ENCODE assay signal across 25 cellular contexts in genomic region chr11:74035264-74035663, GRCh38. TPM values are rescaled to one million over a fixed set of nuclear protein-coding genes. Genes with fewer than 3 reads are reported as not detected.
DNase-seq lines count a peak whose midpoint lies in the region; ATAC-seq, FAIRE-seq and TF ChIP-seq lines count a peak whose summit lies in the region.
"Had no signal": no experiment of that assay in that cellular context is flagged by ENCODE, and none has a peak within 500 bp of the region (broad histone marks: within the 10 kb centered on the region; RNA-seq: fewer than 3 reads in every experiment).

No MANE protein-coding gene starts in this region.

- peaks cover 7% of the 10 kb centered on the region for H3K4me1 ChIP-seq in CD8-positive, alpha-beta T cell (ENCODE audit: insufficient read depth, low read length)
- peaks cover 7% of the 10 kb centered on the region for H3K4me1 ChIP-seq in IMR-90 (ENCODE audit: control insufficient read depth, insufficient read depth, low read length)
- H3K4me1 ChIP-seq: esophagus squamous epithelium, prostate gland, transverse colon had no signal

- BruUV-seq in IMR-90 (replicated peaks; lab: Mats Ljungman, UMichigan): no TSS peak

- H4K8ac ChIP-seq in IMR-90 (ENCODE audit: low read depth in 2 of 2, low read length in 2 of 2): no peak overlapping the region; a peak in 1 of 4 replicates

- H3K27ac ChIP-seq in CD8-positive, alpha-beta T cell (ENCODE audit: low read depth, low read length): no peak overlapping the region
- H3K27ac ChIP-seq in IMR-90 (ENCODE audit: insufficient read depth, low read length): no peak overlapping the region
- H3K27ac ChIP-seq: brain microvascular endothelial cell, esophagus squamous epithelium, prostate gland, transverse colon had no signal

- TF ChIP-seq POLR2A in IMR-90 (IDR thresholded peaks at IDR 0.05; ENCODE audit: low read depth, low read length): no peak

- no peak overlapping the region for H4K91ac ChIP-seq in IMR-90 (ENCODE audit: insufficient read depth, low read depth, low read length)

- no peak overlapping the region for H2AK5ac ChIP-seq in IMR-90 (ENCODE audit: low read depth, low read length)

- H3K4ac ChIP-seq in IMR-90 (ENCODE audit: low read depth, low read length): no peak overlapping the region

- no peak overlapping the region for H3K9ac ChIP-seq in IMR-90 (ENCODE audit: low read depth, low read length)

- H3K36me3 ChIP-seq in CD8-positive, alpha-beta T cell (ENCODE audit: insufficient read depth, low read length): peaks cover 11% of the 10 kb centered on the region
- H3K36me3 ChIP-seq in IMR-90 (ENCODE audit: control insufficient read depth, insufficient read depth, low read length) (peaks cover 28% of the 10 kb centered on the region), bronchial epithelial cell (ENCODE audit: control insufficient read depth, insufficient read depth, low read length) (peaks cover 6% of the 10 kb centered on the region)

- no peak overlapping the region for H3K18ac ChIP-seq in IMR-90 (ENCODE audit: low read depth, low read length)

- H3K9me1 ChIP-seq in IMR-90 (ENCODE audit: insufficient read depth, low read length): peaks cover 18% of the 10 kb centered on the region

- H3K9me3 ChIP-seq in CD8-positive, alpha-beta T cell (ENCODE audit: low read length): no peaks in the 10 kb centered on the region
- H3K9me3 ChIP-seq in IMR-90 (ENCODE audit: control insufficient read depth, insufficient read depth, low read length): no peaks in the 10 kb centered on the region
- H3K9me3 ChIP-seq: esophagus squamous epithelium, prostate gland, transverse colon had no signal

- peak overlapping the region; percentile 20 for H2BK5ac ChIP-seq in IMR-90 (ENCODE audit: low read depth, low read length, poor library complexity, severe bottlenecking)

- H2BK15ac ChIP-seq in IMR-90 (ENCODE audit: low read depth, low read length): no peak overlapping the region

- H3K4me3 ChIP-seq in CD8-positive, alpha-beta T cell (ENCODE audit: low read depth, low read length): no peak overlapping the region
- H3K4me3 ChIP-seq in IMR-90 (ENCODE audit: insufficient read depth, low read depth, low read length) (no peak overlapping the region), bronchial epithelial cell (ENCODE audit: low read depth, low read length) (no peak overlapping the region)
- H3K4me3 ChIP-seq: esophagus squamous epithelium, prostate gland, transverse colon had no signal

- FAIRE-seq in bronchial epithelial cell (lab: Jason Lieb, UNC): no peak
- FAIRE-seq: colon had no signal

- peak overlapping the region; percentile 16 for H3K27ac Mint-ChIP-seq in CD8-positive, alpha-beta T cell
- peak overlapping the region; percentile 58 for H3K27ac Mint-ChIP-seq in memory B cell
- no peak overlapping the region for H3K27ac Mint-ChIP-seq in activated CD4-positive, alpha-beta T cell treated with anti-CD3 and anti-CD28 coated beads, Interleukin-2, amount 10 ng/mL, durations not matched to agents 7 days and 5 days
- H3K27ac Mint-ChIP-seq: activated naive CD8-positive, alpha-beta T cell treated with anti-CD3 and anti-CD28 coated beads, Interleukin-2, amount 50 U/mL, for 24 hours; activated T-helper 2 cell treated with anti-CD3 and anti-CD28 coated beads, Interferon-gamma antibody, Interleukin-2, Interleukin-4, amounts not matched to agents 10 μg/mL and 5 μg/mL and 100 μg/mL, durations not matched to agents 14 hours and 24 hours and 36 hours; CD4-positive, alpha-beta T cell had no signal

- H2AFZ ChIP-seq in IMR-90 (replicated peaks; ENCODE audit: low read length, poor library complexity): no peak overlapping the region

- intact Hi-C loops in CD8-positive, alpha-beta T cell (cut with DNase I, micrococcal nuclease): no loop called here
- intact Hi-C loops in IMR-90 (cut with micrococcal nuclease): no loop called here

- in situ Hi-C loops in IMR-90 (cut with MboI; ENCODE audit: low sequenced_read_pairs): no loop called here

- no peak for DNase-seq in CD8-positive, alpha-beta T cell
- peak; percentile 72 for DNase-seq in IMR-90
- DNase-seq in bronchial epithelial cell (ENCODE audit: low read depth): peak; percentile 86
- no peak for DNase-seq in memory B cell (ENCODE audit: low spot score in 2 of 2)
- no peak for DNase-seq in activated CD4-positive, alpha-beta T cell treated with anti-CD3 and anti-CD28 coated beads, Interleukin-2, amount 10 ng/mL, durations not matched to agents 7 days and 5 days
- no peak for DNase-seq in effector CD8-positive, alpha-beta T cell (lab: John Stamatoyannopoulos, UW)
- no peak for DNase-seq in activated CD4-positive, alpha-beta T cell treated with anti-CD3 and anti-CD28 coated beads, Interleukin-2, amount 50 U/mL, for 1 hour
- DNase-seq: activated CD8-positive, alpha-beta memory T cell treated with anti-CD3 and anti-CD28 coated beads, Interleukin-2, amount 10 ng/mL, durations not matched to agents 7 days and 5 days; activated naive CD8-positive, alpha-beta T cell treated with anti-CD3 and anti-CD28 coated beads, Interleukin-2, amount 50 U/mL, for 24 hours; brain microvascular endothelial cell; CD4-positive, alpha-beta T cell; DMS153; effector memory CD8-positive, alpha-beta T cell; esophagus squamous epithelium; GF-D8; GOT3; Karpas-422; NCI-H1694; NCI-H526; RPMI8226; transverse colon had no signal

- WGBS in IMR-90 (ENCODE audit: extremely low coverage in 2 of 2, insufficient read length in 1 of 2), 2 experiments: no CpG with 5 or more reads among the region's 1 CpG

- H3K4me3 Mint-ChIP-seq in CD8-positive, alpha-beta T cell: no peak overlapping the region
- H3K4me3 Mint-ChIP-seq in memory B cell: no peak overlapping the region
- no peak overlapping the region for H3K4me3 Mint-ChIP-seq in activated CD4-positive, alpha-beta T cell treated with anti-CD3 and anti-CD28 coated beads, Interleukin-2, amount 10 ng/mL, durations not matched to agents 7 days and 5 days
- H3K4me3 Mint-ChIP-seq: activated CD8-positive, alpha-beta memory T cell treated with anti-CD3 and anti-CD28 coated beads, Interleukin-2, amount 10 ng/mL, durations not matched to agents 7 days and 5 days; activated naive CD8-positive, alpha-beta T cell treated with anti-CD3 and anti-CD28 coated beads, Interleukin-2, amount 50 U/mL, for 24 hours; CD4-positive, alpha-beta T cell; effector memory CD8-positive, alpha-beta T cell had no signal

- POLR2A ChIA-PET in CD8-positive, alpha-beta T cell (lab: Charles Lee): interaction anchor here (1.0 kb wide), 2 partner anchors 32 to 40 kb away, joined by 3 read pairs; no protein-coding TSS in a partner anchor
- POLR2A ChIA-PET in IMR-90 (lab: Charles Lee; ENCODE audit: unreplicated experiment): interaction anchor here (0.5 kb wide), 2 partner anchors 16 to 1791 kb away, joined by 3 to 4 read pairs; no protein-coding TSS in a partner anchor
- POLR2A ChIA-PET in activated CD4-positive, alpha-beta T cell treated with anti-CD3 and anti-CD28 coated beads, Interleukin-2, amount 10 ng/mL, durations not matched to agents 7 days and 5 days (lab: Charles Lee): no interaction called here

- no peaks in the 10 kb centered on the region for H3K9me3 Mint-ChIP-seq in CD8-positive, alpha-beta T cell
- H3K9me3 Mint-ChIP-seq in memory B cell: no peaks in the 10 kb centered on the region
- no peaks in the 10 kb centered on the region for H3K9me3 Mint-ChIP-seq in activated CD4-positive, alpha-beta T cell treated with anti-CD3 and anti-CD28 coated beads, Interleukin-2, amount 10 ng/mL, durations not matched to agents 7 days and 5 days
- H3K9me3 Mint-ChIP-seq: activated naive CD8-positive, alpha-beta T cell treated with anti-CD3 and anti-CD28 coated beads, Interleukin-2, amount 50 U/mL, for 24 hours; activated T-helper 2 cell treated with anti-CD3 and anti-CD28 coated beads, Interferon-gamma antibody, Interleukin-2, Interleukin-4, amounts not matched to agents 10 μg/mL and 5 μg/mL and 100 μg/mL, durations not matched to agents 14 hours and 24 hours and 36 hours; CD4-positive, alpha-beta T cell; effector memory CD8-positive, alpha-beta T cell had no signal

- no peak overlapping the region for H4K5ac ChIP-seq in IMR-90 (ENCODE audit: low read depth, low read length)

- no peak for ATAC-seq in CD8-positive, alpha-beta T cell
- ATAC-seq in IMR-90 (ENCODE audit: low read depth) (peak; percentile 84), memory B cell (ENCODE audit: low read depth) (no peak), HG03571 (IDR thresholded peaks at IDR 0.05; ENCODE audit: unreplicated experiment) (no peak)
- ATAC-seq: activated CD8-positive, alpha-beta memory T cell treated with anti-CD3 and anti-CD28 coated beads, Interleukin-2, amount 10 ng/mL, durations not matched to agents 7 days and 5 days; activated naive CD8-positive, alpha-beta T cell treated with anti-CD3 and anti-CD28 coated beads, Interleukin-2, amount 50 U/mL, for 24 hours; effector memory CD8-positive, alpha-beta T cell had no signal

- dilution Hi-C loops in IMR-90 (cut with HindIII; ENCODE audit: low sequenced_read_pairs, unreplicated experiment): no loop called here

- no peaks in the 10 kb centered on the region for H4K20me1 ChIP-seq in IMR-90 (ENCODE audit: insufficient read depth, low read length)

- H2BK20ac ChIP-seq in IMR-90 (ENCODE audit: low read depth, low read length): no peak overlapping the region

- peaks cover 21% of the 10 kb centered on the region for H3K4me1 Mint-ChIP-seq in CD8-positive, alpha-beta T cell (ENCODE audit: low read depth)
- peaks cover 14% of the 10 kb centered on the region for H3K4me1 Mint-ChIP-seq in memory B cell
- peaks cover 18% of the 10 kb centered on the region for H3K4me1 Mint-ChIP-seq in activated CD4-positive, alpha-beta T cell treated with anti-CD3 and anti-CD28 coated beads, Interleukin-2, amount 10 ng/mL, durations not matched to agents 7 days and 5 days

- no peaks in the 10 kb centered on the region for H3K27me3 ChIP-seq in CD8-positive, alpha-beta T cell (ENCODE audit: insufficient read depth, low read length)
- H3K27me3 ChIP-seq in IMR-90 (ENCODE audit: control insufficient read depth, insufficient read depth, low read length): no peaks in the 10 kb centered on the region
- H3K27me3 ChIP-seq in bronchial epithelial cell (ENCODE audit: control insufficient read depth, insufficient read depth, low read length): no peaks in the 10 kb centered on the region
- H3K27me3 ChIP-seq: brain microvascular endothelial cell, esophagus squamous epithelium, transverse colon had no signal

- H3K36me3 Mint-ChIP-seq in CD8-positive, alpha-beta T cell: peaks cover 80% of the 10 kb centered on the region
- peaks cover 35% of the 10 kb centered on the region for H3K36me3 Mint-ChIP-seq in memory B cell
- H3K36me3 Mint-ChIP-seq in activated CD4-positive, alpha-beta T cell treated with anti-CD3 and anti-CD28 coated beads, Interleukin-2, amount 10 ng/mL, durations not matched to agents 7 days and 5 days (ENCODE audit: low read depth): peaks cover 44% of the 10 kb centered on the region

- CTCF ChIA-PET in CD8-positive, alpha-beta T cell (lab: Charles Lee): interaction anchor here (1.3 to 3.8 kb wide), 4 partner anchors 15 to 196 kb away, joined by 4 to 47 read pairs (median 4); no protein-coding TSS in a partner anchor
- CTCF ChIA-PET in IMR-90 (lab: Yijun Ruan, JAX): no interaction called here
- CTCF ChIA-PET in activated CD4-positive, alpha-beta T cell treated with anti-CD3 and anti-CD28 coated beads, Interleukin-2, amount 10 ng/mL, durations not matched to agents 7 days and 5 days (lab: Charles Lee): interaction anchor here (1.3 kb wide), 1 partner anchor 14 kb away, joined by 3 read pairs; no protein-coding TSS in a partner anchor

- no peak for TF ChIP-seq RAD21 in IMR-90 (IDR thresholded peaks at IDR 0.05; ENCODE audit: low read length)

- no peak overlapping the region for H3K56ac ChIP-seq in IMR-90 (ENCODE audit: extremely low read depth, insufficient read depth, low read length)

- H3K4me2 ChIP-seq in IMR-90 (ENCODE audit: low read depth, low read length): no peak overlapping the region

- H3K23ac ChIP-seq in IMR-90 (ENCODE audit: low read depth, low read length): no peak overlapping the region

- no peak overlapping the region for H2AK9ac ChIP-seq in IMR-90 (replicated peaks; ENCODE audit: low read depth, low read length, poor library complexity)

- no peaks in the 10 kb centered on the region for H3K79me1 ChIP-seq in IMR-90 (ENCODE audit: low read depth in 1 of 2, low read length in 2 of 2)

- no peak for TF ChIP-seq CTCF in CD8-positive, alpha-beta T cell (IDR thresholded peaks at IDR 0.05)
- TF ChIP-seq CTCF in IMR-90 (conservative IDR thresholded peaks at IDR 0.05; ENCODE audit: low read depth, low read length) (no peak), bronchial epithelial cell (IDR thresholded peaks at IDR 0.05; ENCODE audit: insufficient read depth, low read length, severe bottlenecking) (no peak)

- no peaks in the 10 kb centered on the region for H3K27me3 Mint-ChIP-seq in CD8-positive, alpha-beta T cell (ENCODE audit: low read depth)
- no peaks in the 10 kb centered on the region for H3K27me3 Mint-ChIP-seq in memory B cell
- no peaks in the 10 kb centered on the region for H3K27me3 Mint-ChIP-seq in activated CD4-positive, alpha-beta T cell treated with anti-CD3 and anti-CD28 coated beads, Interleukin-2, amount 10 ng/mL, durations not matched to agents 7 days and 5 days
- H3K27me3 Mint-ChIP-seq: activated CD8-positive, alpha-beta memory T cell treated with anti-CD3 and anti-CD28 coated beads, Interleukin-2, amount 10 ng/mL, durations not matched to agents 7 days and 5 days; activated naive CD8-positive, alpha-beta T cell treated with anti-CD3 and anti-CD28 coated beads, Interleukin-2, amount 50 U/mL, for 24 hours; CD4-positive, alpha-beta T cell; effector memory CD8-positive, alpha-beta T cell had no signal

- H2BK120ac ChIP-seq in IMR-90 (ENCODE audit: low read depth, low read length): no peak overlapping the region

- H3K14ac ChIP-seq in IMR-90 (replicated peaks; ENCODE audit: low read depth, low read length): no peak overlapping the region

RNA-seq across cellular contexts. Expression of gene UCP3, which starts 26.4 kb away (rescaled TPM):
- total RNA-seq in CD8-positive, alpha-beta T cell: 1 to 10 TPM; 1.7 to 2.2 TPM
- total RNA-seq in IMR-90 (2012; rRNA removed) (under 0.01 TPM in 2 replicates), bronchial epithelial cell (under 0.01 and 0.26 TPM in 2 replicates)
- 0.80 TPM in 2 replicates for polyA plus RNA-seq in IMR-90 (2012; rRNA removed)
- 0.05 and 0.24 TPM in 2 replicates for polyA plus RNA-seq in IMR-90 (2012; cell fraction: cytosol; rRNA removed)
- 5.7 and 10.3 TPM in 2 replicates for polyA plus RNA-seq in IMR-90 (2012; cell fraction: nucleus; rRNA removed; ENCODE audit: low replicate concordance)
- total RNA-seq in activated CD4-positive, alpha-beta T cell treated with anti-CD3 and anti-CD28 coated beads, Interleukin-2, amount 10 ng/mL, durations not matched to agents 7 days and 5 days: 1 to 10 TPM; 2.5 to 3.2 TPM

RNA-seq across cellular contexts. Expression of gene UCP2, which starts 52.6 kb away (rescaled TPM):
- 100 to 1,000 TPM; 151 to 156 TPM for total RNA-seq in CD8-positive, alpha-beta T cell
- 2.0 and 2.2 TPM in 2 replicates for total RNA-seq in IMR-90 (2012; rRNA removed)
- polyA plus RNA-seq in IMR-90 (2012; rRNA removed): 11.9 and 12.0 TPM in 2 replicates
- polyA plus RNA-seq in IMR-90 (2012; cell fraction: cytosol; rRNA removed): 11.1 and 16.7 TPM in 2 replicates
- polyA plus RNA-seq in IMR-90 (2012; cell fraction: nucleus; rRNA removed; ENCODE audit: low replicate concordance): 5.0 and 5.4 TPM in 2 replicates
- 0.26 and 1.0 TPM in 2 replicates for total RNA-seq in bronchial epithelial cell
- 100 to 1,000 TPM; 326 to 344 TPM for total RNA-seq in activated CD4-positive, alpha-beta T cell treated with anti-CD3 and anti-CD28 coated beads, Interleukin-2, amount 10 ng/mL, durations not matched to agents 7 days and 5 days

Comparison
In these comparisons a context has a peak if more than half of its experiments do, and no peak if none do; other contexts are left out.
1. DNase-seq: peak in IMR-90 (single experiment) and bronchial epithelial cell (single experiment); none in CD8-positive, alpha-beta T cell (0 of 7), memory B cell (0 of 2), activated CD4-positive, alpha-beta T cell treated with anti-CD3 and anti-CD28 coated beads, Interleukin-2, amount 10 ng/mL, durations not matched to agents 7 days and 5 days (single experiment), effector CD8-positive, alpha-beta T cell (single experiment) and activated CD4-positive, alpha-beta T cell treated with anti-CD3 and anti-CD28 coated beads, Interleukin-2, amount 50 U/mL, for 1 hour (single experiment).
2. RNA of gene UCP2, which starts 52.6 kb away (total RNA-seq): 326 to 344 TPM in activated CD4-positive, alpha-beta T cell treated with anti-CD3 and anti-CD28 coated beads, Interleukin-2, amount 10 ng/mL, durations not matched to agents 7 days and 5 days and 151 to 156 TPM in CD8-positive, alpha-beta T cell; 2.0 to 2.2 TPM in IMR-90 and 0.26 to 1.0 TPM in bronchial epithelial cell; every median in the first group is over 10 times any median in the second.